ENCODE assay signal across 9 cellular contexts in genomic region chr17:82237083-82237745, GRCh38. TPM values are rescaled to one million over a fixed set of nuclear protein-coding genes. Genes with fewer than 3 reads are reported as not detected.
DNase-seq lines count a peak whose midpoint lies in the region; ATAC-seq and TF ChIP-seq lines count a peak whose summit lies in the region.
"Had no signal": no experiment of that assay in that cellular context is flagged by ENCODE, and none has a peak within 500 bp of the region (broad histone marks: within the 10 kb centered on the region; RNA-seq: fewer than 3 reads in every experiment).

No MANE protein-coding gene starts in this region.

- H3K9me3 Mint-ChIP-seq in CD4-positive, alpha-beta memory T cell = peaks cover 0 to 3% (median 0%) of the 10 kb centered on the region in 8 donors
- peaks cover 4% of the 10 kb centered on the region for H3K9me3 Mint-ChIP-seq in HFFc6
- H3K9me3 Mint-ChIP-seq in endothelial cell (ENCODE audit: unreplicated experiment) = no peaks in the 10 kb centered on the region
- H3K9me3 Mint-ChIP-seq: stimulated activated naive CD8-positive, alpha-beta T cell treated with anti-CD3 and anti-CD28 coated beads, Interleukin-15, amount 100 ng/mL, for 72 hours had no signal

- H3K36me3 ChIP-seq in CD4-positive, alpha-beta memory T cell (ENCODE audit: insufficient read depth, low read length) = peaks cover 2% of the 10 kb centered on the region
- peaks cover 0 to 15% of the 10 kb centered on the region in 2 donors for H3K36me3 ChIP-seq in gastrocnemius medialis

- CTCF ChIA-PET in CD4-positive, alpha-beta memory T cell (lab: Charles Lee; ENCODE audit: partially characterized antibody) = interaction anchor here (0.8 to 4.2 kb wide), 10 partner anchors 16 to 207 kb away, joined by 3 to 57 read pairs (median 6); partner anchors contain the start of genes CD7 and SECTM1

- H3K36me3 Mint-ChIP-seq in CD4-positive, alpha-beta memory T cell = peaks cover 0 to 16% of the 10 kb centered on the region in 2 donors
- peaks cover 5% of the 10 kb centered on the region; the same call in 1 of the 2 replicates for H3K36me3 Mint-ChIP-seq in HFFc6 (ENCODE audit: low read depth)
- H3K36me3 Mint-ChIP-seq in endothelial cell (ENCODE audit: low read depth, unreplicated experiment) = no peaks in the 10 kb centered on the region

- H3K27me3 Mint-ChIP-seq in CD4-positive, alpha-beta memory T cell = no peaks in the 10 kb centered on the region
- H3K27me3 Mint-ChIP-seq in HFFc6 (ENCODE audit: insufficient read depth) = peaks cover 35% of the 10 kb centered on the region
- H3K27me3 Mint-ChIP-seq in endothelial cell (ENCODE audit: unreplicated experiment) = peaks cover 10% of the 10 kb centered on the region
- H3K27me3 Mint-ChIP-seq: stimulated activated naive CD8-positive, alpha-beta T cell treated with anti-CD3 and anti-CD28 coated beads, Interleukin-15, amount 100 ng/mL, for 72 hours had no signal

- peak in 2 of 5 donors; percentile 33 to 35 for DNase-seq in CD4-positive, alpha-beta memory T cell
- DNase-seq in HFFc6 (no peak), endothelial cell (ENCODE audit: low spot score) (peak; percentile 3), gastrocnemius medialis (peak in 1 of 2 donors; percentile 68), NOMO-1 (lab: John Stamatoyannopoulos, UW; ENCODE audit: unreplicated experiment in 2 of 2) (no peak), C1 segment of cervical spinal cord (lab: John Stamatoyannopoulos, UW) (no peak)

- H3K27ac ChIP-seq in CD4-positive, alpha-beta memory T cell (ENCODE audit: low read depth, low read length) = no peak overlapping the region
- H3K27ac ChIP-seq in gastrocnemius medialis = peak overlapping the region; percentile 90 to 98 (median 93)

- no peak for TF ChIP-seq POLR2A in gastrocnemius medialis (IDR thresholded peaks at IDR 0.05)

- TF ChIP-seq CTCF in HFFc6 (IDR thresholded peaks at IDR 0.05) = no peak
- TF ChIP-seq CTCF in endothelial cell (IDR thresholded peaks at IDR 0.05; ENCODE audit: unreplicated experiment) = no peak
- TF ChIP-seq CTCF in gastrocnemius medialis (IDR thresholded peaks at IDR 0.05 in 4 of 5, conservative IDR thresholded peaks at IDR 0.05 in 1 of 5) = no peak

- no peak overlapping the region for H3K4me3 Mint-ChIP-seq in CD4-positive, alpha-beta memory T cell
- H3K4me3 Mint-ChIP-seq in HFFc6 = 0 out of 2 replicates have a peak overlapping the region, but pooled peaks have one; percentile 30
- no peak overlapping the region for H3K4me3 Mint-ChIP-seq in endothelial cell (ENCODE audit: unreplicated experiment)

- H3K4me3 ChIP-seq in CD4-positive, alpha-beta memory T cell (ENCODE audit: low read length in 2 of 2) = no peak overlapping the region
- H3K4me3 ChIP-seq in gastrocnemius medialis = peak overlapping the region; percentile 25 to 58 (median 50)
- H3K4me3 ChIP-seq: lung had no signal

- POLR2A ChIA-PET in CD4-positive, alpha-beta memory T cell (lab: Charles Lee; ENCODE audit: partially characterized antibody) = interaction anchor here (1.0 to 6.5 kb wide), 10 partner anchors 7 to 84 kb away, joined by 3 to 56 read pairs (median 9); partner anchors contain the start of genes CD7 and SLC16A3

- H3K9me3 ChIP-seq in CD4-positive, alpha-beta memory T cell (ENCODE audit: control insufficient read depth in 1 of 2, low read length in 2 of 2) = no peaks in the 10 kb centered on the region
- no peaks in the 10 kb centered on the region for H3K9me3 ChIP-seq in gastrocnemius medialis

- ATAC-seq in gastrocnemius medialis = no peak
- ATAC-seq in HG03521 (IDR thresholded peaks at IDR 0.05; ENCODE audit: unreplicated experiment) = no peak

- peaks cover 14 to 62% (median 46%) of the 10 kb centered on the region in 4 donors for H3K4me1 Mint-ChIP-seq in CD4-positive, alpha-beta memory T cell
- H3K4me1 Mint-ChIP-seq in HFFc6 (ENCODE audit: low read depth) (peaks cover 42% of the 10 kb centered on the region), endothelial cell (ENCODE audit: unreplicated experiment) (peaks cover 6% of the 10 kb centered on the region)

- H3K4me1 ChIP-seq in CD4-positive, alpha-beta memory T cell (ENCODE audit: insufficient read depth, low read length) = peaks cover 63% of the 10 kb centered on the region
- H3K4me1 ChIP-seq in gastrocnemius medialis = peaks cover 82 to 95% of the 10 kb centered on the region in 2 donors

- in situ Hi-C loops in gastrocnemius medialis (cut with MboI; ENCODE audit: low sequenced_read_pairs in 4 of 4) = no loop called here

- intact Hi-C loops in CD4-positive, alpha-beta memory T cell (cut with micrococcal nuclease) = loop anchor here (5.0 to 10.0 kb wide), 2 partner anchors 175 to 202 kb away; partner anchors contain the start of genes DCXR and RAC3
- intact Hi-C loops in gastrocnemius medialis (cut with DNase I; ENCODE audit: low total_unique reads) = loop anchor here (5.0 kb wide), 1 partner anchor 200 kb away; the partner anchor contains the start of gene DCXR

- H3K27ac Mint-ChIP-seq in CD4-positive, alpha-beta memory T cell = peak overlapping the region in 6 of 7 donors; percentile 37 to 70 (median 58)
- H3K27ac Mint-ChIP-seq in HFFc6 (peak overlapping the region; percentile 64), endothelial cell (ENCODE audit: unreplicated experiment) (no peak overlapping the region)

- H3K27me3 ChIP-seq in CD4-positive, alpha-beta memory T cell (ENCODE audit: insufficient read depth, low read length) = no peaks in the 10 kb centered on the region
- H3K27me3 ChIP-seq in gastrocnemius medialis = no peaks in the 10 kb centered on the region

RNA-seq across cellular contexts. Expression of gene SLC16A3, which starts 8.4 kb away (rescaled TPM):
- total RNA-seq in CD4-positive, alpha-beta memory T cell = 10 to 100 TPM; 30.3 to 31.4 TPM
- 1 to 10 TPM; 1.4 to 5.6 TPM for polyA plus RNA-seq in CD4-positive, alpha-beta memory T cell
- 100 to 1,000 TPM; 475 to 624 (median 523) TPM for total RNA-seq in HFFc6 (2021; fragmentation: NEBNext Ultra II Directional; extraction: Animal tissue kit (Norgen Biotek cat#: 25700))
- 76.2 TPM for total RNA-seq in endothelial cell (ENCODE audit: unreplicated experiment)
- 100 to 1,000 TPM in 2 of 4 donors, 10 to 100 TPM in 2; 46.0 to 173 (median 126) TPM for total RNA-seq in gastrocnemius medialis

RNA-seq across cellular contexts. Expression of gene CCDC57, which starts 24.6 kb away (rescaled TPM):
- 10 to 100 TPM; 80.5 to 88.7 TPM for total RNA-seq in CD4-positive, alpha-beta memory T cell
- polyA plus RNA-seq in CD4-positive, alpha-beta memory T cell = 10 to 100 TPM; 41.6 to 43.6 TPM
- total RNA-seq in HFFc6 (2021; fragmentation: NEBNext Ultra II Directional; extraction: Animal tissue kit (Norgen Biotek cat#: 25700)) = 10 to 100 TPM; 12.8 to 15.6 (median 13.6) TPM
- 37.2 TPM for total RNA-seq in endothelial cell (ENCODE audit: unreplicated experiment)
- total RNA-seq in gastrocnemius medialis = 10 to 100 TPM in 1 of 4 donors, 1 to 10 TPM in 3; 3.7 to 11.3 (median 5.1) TPM

RNA-seq across cellular contexts. Expression of gene CSNK1D, which starts 36.3 kb away (rescaled TPM):
- total RNA-seq in CD4-positive, alpha-beta memory T cell = 100 to 1,000 TPM; 182 TPM
- polyA plus RNA-seq in CD4-positive, alpha-beta memory T cell = 10 to 100 TPM; 31.6 to 77.2 TPM
- total RNA-seq in HFFc6 (2021; fragmentation: NEBNext Ultra II Directional; extraction: Animal tissue kit (Norgen Biotek cat#: 25700)) = 100 to 1,000 TPM; 116 to 128 (median 118) TPM
- total RNA-seq in endothelial cell (ENCODE audit: unreplicated experiment) (149 TPM), gastrocnemius medialis (10 to 100 TPM; 34.0 to 55.2 (median 47.3) TPM)

Comparison
In these comparisons a context has a peak if more than half of its experiments do, and no peak if none do; other contexts are left out.
1. H3K4me3 ChIP-seq: peak in gastrocnemius medialis (4 of 4); none in CD4-positive, alpha-beta memory T cell (0 of 2).